ENCODE assay signal across 8 cellular contexts in genomic region chr9:33816327-33817252, GRCh38. TPM values are rescaled to one million over a fixed set of nuclear protein-coding genes. Genes with fewer than 3 reads are reported as not detected.
A peak's percentile ranks its signal among the peaks of the same experiment; 100 is the strongest.
DNase-seq lines count a peak whose midpoint lies in the region; ATAC-seq and TF ChIP-seq lines count a peak whose summit lies in the region.

Gene UBE2R2, plus strand, starts transcription at chr9:33817160. Its CDS starts 598 bp downstream, at chr9:33817758.

- H3K27ac ChIP-seq in adrenal gland (peak within 1 kb of the TSS; percentile 88 to 99 (median 98)), heart left ventricle (peak within 1 kb of the TSS; percentile 96 to 100 (median 99)), upper lobe of left lung (peak within 1 kb of the TSS; percentile 99 to 100 (median 100))

- H3K9me3 ChIP-seq in adrenal gland (replicated peaks in 1 of 3) (no peaks in the 10 kb centered on the region), heart left ventricle (no peaks in the 10 kb centered on the region), upper lobe of left lung (no peaks in the 10 kb centered on the region)

- DNase-seq in GM13976 (ENCODE audit: low spot score) (peak; percentile 98), NCI-H146 treated with DMSO at 0.1 percent for 48 hours (lab: John Stamatoyannopoulos, UW; ENCODE audit: unreplicated experiment) (peak; percentile 90), T-helper 1 cell (peak; percentile 91 to 98 (median 92)), adrenal gland (peak; percentile 92 to 96 (median 94)), heart left ventricle (peak; percentile 94 to 97 (median 95)), posterior vena cava (ENCODE audit: low spot score) (peak; percentile 98), upper lobe of left lung (peak; percentile 90 to 98)

- WGBS in adrenal gland, 4 donors, result 4 to 9% (median 4%) methylated on average over 17 to 53 of the region's 66 CpGs
- WGBS in heart left ventricle, 4 donors, result 2 to 14% (median 3%) methylated on average over 9 to 66 of the region's 66 CpGs
- WGBS in upper lobe of left lung, 2 donors, result 7 to 21% methylated on average over 6 to 16 of the region's 66 CpGs

- H3K36me3 ChIP-seq in adrenal gland (replicated peaks in 1 of 2) (no peaks in the 10 kb centered on the region), heart left ventricle (no peaks in the 10 kb centered on the region), upper lobe of left lung (no peaks in the 10 kb centered on the region)

- intact Hi-C loops in adrenal gland (cut with DNase I), result loop anchor here in 1 of 2 donors (5.0 kb wide), 1 partner anchor 36 kb away; no protein-coding TSS in a partner anchor
- intact Hi-C loops in heart left ventricle (cut with DNase I), result loop anchor here in 8 of 10 donors (1.0 to 10.0 kb wide), 11 partner anchors 36 to 438 kb away; partner anchors contain the start of gene UBAP2 (in 3 of the 8)
- intact Hi-C loops in posterior vena cava (cut with DNase I), result loop anchor here in 1 of 2 donors (2.0 kb wide), 1 partner anchor 38 kb away; no protein-coding TSS in a partner anchor

- H3K4me1 ChIP-seq in adrenal gland (replicated peaks in 1 of 2), result peaks cover 32 to 58% of the 10 kb centered on the region in 2 donors
- H3K4me1 ChIP-seq in heart left ventricle, result peaks cover 9 to 60% (median 46%) of the 10 kb centered on the region in 12 donors
- H3K4me1 ChIP-seq in upper lobe of left lung, result peaks cover 42 to 58% (median 53%) of the 10 kb centered on the region in 4 donors

- TF ChIP-seq EP300 in upper lobe of left lung (IDR thresholded peaks at IDR 0.05), result peak in 2 of 4 donors; percentile 28 to 76

- H3K4me3 ChIP-seq in adrenal gland (peak within 1 kb of the TSS; percentile 78 to 92 (median 84)), heart left ventricle (peak within 1 kb of the TSS; percentile 80 to 98 (median 93)), upper lobe of left lung (peak within 1 kb of the TSS; percentile 72 to 96 (median 88))

- in situ Hi-C loops in GM13976 (cut with MboI; ENCODE audit: low sequenced_read_pairs, unreplicated experiment), result no loop called here

- TF ChIP-seq CTCF in GM13976 (IDR thresholded peaks at IDR 0.05; ENCODE audit: borderline replicate concordance, control extremely low read depth, extremely low read depth, insufficient read depth, missing control alignments) (no peak), adrenal gland (IDR thresholded peaks at IDR 0.05) (peak in 1 of 6 experiments; percentile 7), heart left ventricle (IDR thresholded peaks at IDR 0.05) (no peak), upper lobe of left lung (IDR thresholded peaks at IDR 0.05) (no peak)

- TF ChIP-seq POLR2A in adrenal gland (IDR thresholded peaks at IDR 0.05) (peak; percentile 63 to 83), heart left ventricle (IDR thresholded peaks at IDR 0.05) (peak in 1 of 2 donors; percentile 84), upper lobe of left lung (IDR thresholded peaks at IDR 0.05) (peak in 3 of 4 donors; percentile 49 to 83 (median 81))

- ATAC-seq in HG02870 (IDR thresholded peaks at IDR 0.05; ENCODE audit: unreplicated experiment) (peak; percentile 62), heart left ventricle (peak; percentile 85 to 92 (median 90)), upper lobe of left lung (ENCODE audit: low FRiP score in 2 of 2) (peak; percentile 93 to 95)

- no peaks in the 10 kb centered on the region for H3K27me3 ChIP-seq in adrenal gland
- no peaks in the 10 kb centered on the region for H3K27me3 ChIP-seq in heart left ventricle
- no peaks in the 10 kb centered on the region for H3K27me3 ChIP-seq in upper lobe of left lung

RNA-seq across cellular contexts. Expression of gene UBE2R2, which starts in this region (rescaled TPM):
- 10 to 100 TPM; 18.7 to 46.7 (median 28.2) TPM for total RNA-seq in adrenal gland
- 10 to 100 TPM; 12.8 to 34.6 (median 14.1) TPM for polyA plus RNA-seq in adrenal gland
- total RNA-seq in heart left ventricle, result 10 to 100 TPM; 29.4 to 45.7 (median 40.3) TPM
- 10 to 100 TPM; 18.6 to 27.3 TPM for polyA plus RNA-seq in heart left ventricle
- 10 to 100 TPM; 33.0 to 37.1 TPM for total RNA-seq in posterior vena cava
- total RNA-seq in upper lobe of left lung, result 10 to 100 TPM; 24.6 to 33.6 (median 28.8) TPM

Comparison
In these comparisons a context has a peak if more than half of its experiments do, and no peak if none do; other contexts are left out.
1. Peak in every context shown above with its lines: DNase-seq, ATAC-seq, H3K4me3 ChIP-seq and H3K27ac ChIP-seq.